Comparison of ENCODE assay signal across 34 cellular contexts in genomic region chr3:82020282-82020681, GRCh38.
"Had no signal": no experiment of that assay in that cellular context is flagged by ENCODE, and none has a peak within 500 bp of the region (broad histone marks: within the 10 kb centered on the region; RNA-seq: fewer than 3 reads in every experiment).

No MANE protein-coding gene starts in this region.

- ATAC-seq: activated CD8-positive, alpha-beta T cell treated with anti-CD3 and anti-CD28 coated beads for 36 hours; activated naive CD8-positive, alpha-beta T cell treated with anti-CD3 and anti-CD28 coated beads, Interleukin-2, amount 50 U/mL, for 24 hours; activated T-cell treated with anti-CD3 and anti-CD28 coated beads, Interleukin-2, amount 50 U/mL, for 4 hours; activated T-cell treated with anti-CD3 and anti-CD28 coated beads, Interleukin-2, amount 50 U/mL, for 72 hours; activated T-helper 17 cell treated with anti-CD3 and anti-CD28 coated beads, Interleukin-2, amount 50 U/mL, for 72 hours; T-cell had no signal

- FAIRE-seq: TTC549 had no signal

- H3K9me3 Mint-ChIP-seq: activated B cell treated with CpG ODN at 0.5 μM for 24 hours; activated CD4-positive, alpha-beta memory T cell treated with anti-CD3 and anti-CD28 coated beads for 36 hours; activated CD4-positive, alpha-beta T cell treated with anti-CD3 and anti-CD28 coated beads, Interleukin-2, amount 10 ng/mL, durations not matched to agents 24 days and 14 days; activated CD8-positive, alpha-beta T cell treated with anti-CD3 and anti-CD28 coated beads for 36 hours; activated naive CD4-positive, alpha-beta T cell treated with anti-CD3 and anti-CD28 coated beads, Interleukin-2, amount 10 ng/mL, durations not matched to agents 7 days and 5 days; activated naive CD8-positive, alpha-beta T cell treated with anti-CD3 and anti-CD28 coated beads, Interleukin-2, amount 10 ng/mL, durations not matched to agents 7 days and 5 days; activated naive CD8-positive, alpha-beta T cell treated with anti-CD3 and anti-CD28 coated beads, Interleukin-2, amount 50 U/mL, for 24 hours; activated T-helper 1 cell treated with anti-CD3 and anti-CD28 coated beads, Interleukin-12 subunit alpha, Interleukin-12 subunit beta, Interleukin-2, Interleukin-4 antibody, amounts not matched to agents 30 ng/mL and 10 ng/mL and 1 ng/mL, durations not matched to agents 14 hours and 24 hours and 36 hours; T-helper 2 cell treated with Interferon-gamma antibody and Interleukin-4, amounts not matched to agents 5 μg/mL and 100 μg/mL, for 36 hours had no signal

- H3K4me1 ChIP-seq: ascending aorta had no signal

- H3K4me3 ChIP-seq: ascending aorta had no signal

- H3K36me3 Mint-ChIP-seq: activated CD4-positive, alpha-beta memory T cell treated with anti-CD3 and anti-CD28 coated beads for 36 hours; activated naive CD4-positive, alpha-beta T cell treated with anti-CD3 and anti-CD28 coated beads, Interleukin-2, amount 10 ng/mL, durations not matched to agents 7 days and 5 days; activated naive CD4-positive, alpha-beta T cell treated with anti-CD3 and anti-CD28 coated beads, Interleukin-2, amount 50 U/mL, for 24 hours; activated naive CD8-positive, alpha-beta T cell; activated naive CD8-positive, alpha-beta T cell treated with anti-CD3 and anti-CD28 coated beads, Interleukin-2, amount 10 ng/mL, durations not matched to agents 7 days and 5 days; brain; T-cell had no signal

- H3K4me3 Mint-ChIP-seq: activated B cell treated with CpG ODN at 0.5 μM for 24 hours; activated CD4-positive, alpha-beta memory T cell treated with anti-CD3 and anti-CD28 coated beads for 36 hours; activated CD4-positive, alpha-beta T cell treated with anti-CD3 and anti-CD28 coated beads, Interleukin-2, amount 10 ng/mL, durations not matched to agents 24 days and 14 days; activated CD8-positive, alpha-beta T cell treated with anti-CD3 and anti-CD28 coated beads for 36 hours; activated naive CD4-positive, alpha-beta T cell treated with anti-CD3 and anti-CD28 coated beads, Interleukin-2, amount 10 ng/mL, durations not matched to agents 7 days and 5 days; activated naive CD4-positive, alpha-beta T cell treated with anti-CD3 and anti-CD28 coated beads, Interleukin-2, amount 50 U/mL, for 24 hours; activated naive CD8-positive, alpha-beta T cell; activated naive CD8-positive, alpha-beta T cell treated with anti-CD3 and anti-CD28 coated beads, Interleukin-2, amount 10 ng/mL, durations not matched to agents 7 days and 5 days; activated naive CD8-positive, alpha-beta T cell treated with anti-CD3 and anti-CD28 coated beads, Interleukin-2, amount 50 U/mL, for 24 hours; activated T-cell treated with anti-CD3 and anti-CD28 coated beads, Interleukin-2, amount 50 U/mL, for 4 hours; activated T-cell treated with anti-CD3 and anti-CD28 coated beads, Interleukin-2, amount 50 U/mL, for 72 hours; activated T-helper 1 cell treated with anti-CD3 and anti-CD28 coated beads, Interleukin-12 subunit alpha, Interleukin-12 subunit beta, Interleukin-2, Interleukin-4 antibody, amounts not matched to agents 30 ng/mL and 10 ng/mL and 1 ng/mL, durations not matched to agents 14 hours and 24 hours and 36 hours; activated T-helper 17 cell treated with anti-CD3 and anti-CD28 coated beads, Interleukin-2, amount 50 U/mL, for 72 hours; brain; T-cell; T-helper 2 cell treated with Interferon-gamma antibody and Interleukin-4, amounts not matched to agents 5 μg/mL and 100 μg/mL, for 36 hours had no signal

- H3K27ac Mint-ChIP-seq: activated B cell treated with CpG ODN at 0.5 μM for 24 hours; activated CD4-positive, alpha-beta memory T cell treated with anti-CD3 and anti-CD28 coated beads for 36 hours; activated CD4-positive, alpha-beta T cell treated with anti-CD3 and anti-CD28 coated beads, Interleukin-2, amount 10 ng/mL, durations not matched to agents 24 days and 14 days; activated CD8-positive, alpha-beta T cell treated with anti-CD3 and anti-CD28 coated beads for 36 hours; activated naive CD4-positive, alpha-beta T cell treated with anti-CD3 and anti-CD28 coated beads, Interleukin-2, amount 10 ng/mL, durations not matched to agents 7 days and 5 days; activated naive CD4-positive, alpha-beta T cell treated with anti-CD3 and anti-CD28 coated beads, Interleukin-2, amount 50 U/mL, for 24 hours; activated naive CD8-positive, alpha-beta T cell; activated naive CD8-positive, alpha-beta T cell treated with anti-CD3 and anti-CD28 coated beads, Interleukin-2, amount 10 ng/mL, durations not matched to agents 7 days and 5 days; activated naive CD8-positive, alpha-beta T cell treated with anti-CD3 and anti-CD28 coated beads, Interleukin-2, amount 50 U/mL, for 24 hours; activated T-cell treated with anti-CD3 and anti-CD28 coated beads, Interleukin-2, amount 50 U/mL, for 72 hours; activated T-helper 1 cell treated with anti-CD3 and anti-CD28 coated beads, Interleukin-12 subunit alpha, Interleukin-12 subunit beta, Interleukin-2, Interleukin-4 antibody, amounts not matched to agents 30 ng/mL and 10 ng/mL and 1 ng/mL, durations not matched to agents 14 hours and 24 hours and 36 hours; activated T-helper 17 cell treated with anti-CD3 and anti-CD28 coated beads, Interleukin-2, amount 50 U/mL, for 72 hours; brain; T-cell; T-helper 2 cell treated with Interferon-gamma antibody and Interleukin-4, amounts not matched to agents 5 μg/mL and 100 μg/mL, for 36 hours had no signal

- H3K36me3 ChIP-seq: ascending aorta had no signal

- H3K27ac ChIP-seq: ascending aorta, VCaP had no signal

- H3K27me3 ChIP-seq: ascending aorta had no signal

- DNase-seq: activated B cell treated with CpG ODN at 0.5 μM for 24 hours; activated CD4-positive, alpha-beta memory T cell treated with anti-CD3 and anti-CD28 coated beads for 36 hours; activated CD4-positive, alpha-beta T cell treated with anti-CD3 and anti-CD28 coated beads for 4 hours; activated CD4-positive, alpha-beta T cell treated with anti-CD3 and anti-CD28 coated beads, Interleukin-2, amount 10 ng/mL, durations not matched to agents 24 days and 14 days; activated CD4-positive, alpha-beta T cell treated with anti-CD3 and anti-CD28 coated beads, Interleukin-2, amount 50 U/mL, for 1 hour; activated CD4-positive, alpha-beta T cell treated with anti-CD3 and anti-CD28 coated beads, Interleukin-2, amount 50 U/mL, for 4 hours; activated CD4-positive, CD25-positive, alpha-beta regulatory T cell treated with anti-CD3 and anti-CD28 coated beads, Interleukin-2, amount 50 U/mL, for 72 hours; activated CD8-positive, alpha-beta memory T cell treated with anti-CD3 and anti-CD28 coated beads, Interleukin-2, amount 50 U/mL, for 4 hours; activated CD8-positive, alpha-beta T cell treated with anti-CD3 and anti-CD28 coated beads for 36 hours; activated effector memory CD4-positive, alpha-beta T cell treated with anti-CD3 and anti-CD28 coated beads, Interleukin-2, amount 50 U/mL, for 16 hours; activated gamma-delta T cell treated with Interleukin-2 at 50 U/mL for 16 hours; activated naive CD4-positive, alpha-beta T cell; activated naive CD4-positive, alpha-beta T cell treated with anti-CD3 and anti-CD28 coated beads, Interleukin-2, amount 10 ng/mL, durations not matched to agents 7 days and 5 days; activated naive CD8-positive, alpha-beta T cell treated with anti-CD3 and anti-CD28 coated beads, Interleukin-2, amount 10 ng/mL, durations not matched to agents 7 days and 5 days; activated naive CD8-positive, alpha-beta T cell treated with anti-CD3 and anti-CD28 coated beads, Interleukin-2, amount 50 U/mL, for 24 hours; activated T-cell treated with anti-CD3 and anti-CD28 coated beads for 4 hours; activated T-cell treated with anti-CD3 and anti-CD28 coated beads, Interleukin-2, amount 50 U/mL, for 1 hour; activated T-cell treated with anti-CD3 and anti-CD28 coated beads, Interleukin-2, amount 50 U/mL, for 4 hours; activated T-cell treated with anti-CD3 and anti-CD28 coated beads, Interleukin-2, amount 50 U/mL, for 72 hours; amygdala; anterior cingulate cortex; central memory CD4-positive, alpha-beta T cell; T-cell; T-helper 2 cell; T-helper 9 cell had no signal

- H3K4me1 Mint-ChIP-seq: activated CD4-positive, alpha-beta T cell treated with anti-CD3 and anti-CD28 coated beads, Interleukin-2, amount 10 ng/mL, durations not matched to agents 24 days and 14 days; activated naive CD4-positive, alpha-beta T cell treated with anti-CD3 and anti-CD28 coated beads, Interleukin-2, amount 10 ng/mL, durations not matched to agents 7 days and 5 days; activated naive CD4-positive, alpha-beta T cell treated with anti-CD3 and anti-CD28 coated beads, Interleukin-2, amount 50 U/mL, for 24 hours; activated naive CD8-positive, alpha-beta T cell treated with anti-CD3 and anti-CD28 coated beads, Interleukin-2, amount 10 ng/mL, durations not matched to agents 7 days and 5 days; activated naive CD8-positive, alpha-beta T cell treated with anti-CD3 and anti-CD28 coated beads, Interleukin-2, amount 50 U/mL, for 24 hours; activated T-helper 17 cell treated with anti-CD3 and anti-CD28 coated beads, Interleukin-2, amount 50 U/mL, for 72 hours; brain; T-cell had no signal

- H3K27me3 Mint-ChIP-seq: activated B cell treated with CpG ODN at 0.5 μM for 24 hours; activated CD4-positive, alpha-beta memory T cell treated with anti-CD3 and anti-CD28 coated beads for 36 hours; activated CD4-positive, alpha-beta T cell treated with anti-CD3 and anti-CD28 coated beads, Interleukin-2, amount 10 ng/mL, durations not matched to agents 24 days and 14 days; activated CD8-positive, alpha-beta T cell treated with anti-CD3 and anti-CD28 coated beads for 36 hours; activated naive CD4-positive, alpha-beta T cell treated with anti-CD3 and anti-CD28 coated beads, Interleukin-2, amount 10 ng/mL, durations not matched to agents 7 days and 5 days; activated naive CD4-positive, alpha-beta T cell treated with anti-CD3 and anti-CD28 coated beads, Interleukin-2, amount 50 U/mL, for 24 hours; activated naive CD8-positive, alpha-beta T cell; activated naive CD8-positive, alpha-beta T cell treated with anti-CD3 and anti-CD28 coated beads, Interleukin-2, amount 10 ng/mL, durations not matched to agents 7 days and 5 days; activated naive CD8-positive, alpha-beta T cell treated with anti-CD3 and anti-CD28 coated beads, Interleukin-2, amount 50 U/mL, for 24 hours; activated T-helper 17 cell treated with anti-CD3 and anti-CD28 coated beads, Interleukin-2, amount 50 U/mL, for 72 hours; brain; T-cell had no signal
